8 cellular contexts compared by ENCODE assay signal in genomic region chr2:33475381-33476099, GRCh38. TPM values are rescaled to one million over a fixed set of nuclear protein-coding genes. Genes with fewer than 3 reads are reported as not detected.
DNase-seq lines count a peak whose midpoint lies in the region; ATAC-seq and TF ChIP-seq lines count a peak whose summit lies in the region.

No MANE protein-coding gene starts in this region.

- H3K9ac ChIP-seq in MM.1S (ENCODE audit: low read length), result peak overlapping the region; percentile 100

- H3K27ac Mint-ChIP-seq in activated naive CD8-positive, alpha-beta T cell treated with anti-CD3 and anti-CD28 coated beads, Interleukin-2, amount 50 U/mL, for 24 hours, result peak overlapping the region; percentile 96

- ATAC-seq in SK-N-SH treated with all-trans-retinoic acid at 6 μM for 48 hours, result peak; percentile 79
- ATAC-seq in activated naive CD8-positive, alpha-beta T cell treated with anti-CD3 and anti-CD28 coated beads, Interleukin-2, amount 50 U/mL, for 24 hours, result peak; percentile 63
- ATAC-seq in heart right ventricle, result peak; percentile 43 to 78 (median 66)
- ATAC-seq in upper lobe of right lung, result peak; percentile 85

- 4% methylated on average over 14 of the region's 14 CpGs for WGBS in heart right ventricle, 2 donors

- no peaks in the 10 kb centered on the region for H3K4me1 ChIP-seq in HEK293 (ENCODE audit: control insufficient read depth, insufficient read depth, low read length)
- peaks cover 13% of the 10 kb centered on the region for H3K4me1 ChIP-seq in MM.1S (ENCODE audit: low read length)
- H3K4me1 ChIP-seq in heart right ventricle, result peaks cover 0 to 72% (median 51%) of the 10 kb centered on the region in 9 donors
- H3K4me1 ChIP-seq in upper lobe of right lung, result peaks cover 11% of the 10 kb centered on the region

- H3K4me2 ChIP-seq in MM.1S (ENCODE audit: low read depth, low read length), result peak overlapping the region; percentile 97

- H3K36me3 ChIP-seq in HEK293 (ENCODE audit: control insufficient read depth in 2 of 2, insufficient read depth in 1 of 2, low read length in 2 of 2), result no peaks in the 10 kb centered on the region
- H3K36me3 ChIP-seq in MM.1S (replicated peaks; ENCODE audit: insufficient read depth, low read length), result no peaks in the 10 kb centered on the region
- H3K36me3 ChIP-seq in heart right ventricle, result no peaks in the 10 kb centered on the region
- H3K36me3 ChIP-seq in upper lobe of right lung, result no peaks in the 10 kb centered on the region

- H3K4me3 Mint-ChIP-seq in activated naive CD8-positive, alpha-beta T cell treated with anti-CD3 and anti-CD28 coated beads, Interleukin-2, amount 50 U/mL, for 24 hours, result peak overlapping the region; percentile 92

- H3K36me3 Mint-ChIP-seq in activated naive CD8-positive, alpha-beta T cell treated with anti-CD3 and anti-CD28 coated beads, Interleukin-2, amount 50 U/mL, for 24 hours (ENCODE audit: low read depth), result no peaks in the 10 kb centered on the region

- H2AFZ ChIP-seq in MM.1S (ENCODE audit: low read length), result peak overlapping the region; percentile 75

- H3F3A ChIP-seq in MM.1S (ENCODE audit: insufficient read depth, low read length), result peaks cover 44% of the 10 kb centered on the region

- TF ChIP-seq CTCF in GM10248 (IDR thresholded peaks at IDR 0.05; ENCODE audit: control extremely low read depth, extremely low read depth, low read depth, missing control alignments), result peak; percentile 80
- TF ChIP-seq CTCF in HEK293 (tag by site-specific recombination; IDR thresholded peaks at IDR 0.05), result peak; percentile 60
- peak; percentile 88 for TF ChIP-seq CTCF in MM.1S (IDR thresholded peaks at IDR 0.05; ENCODE audit: low read length)
- peak; percentile 53 to 88 (median 73) for TF ChIP-seq CTCF in heart right ventricle (IDR thresholded peaks at IDR 0.05)
- TF ChIP-seq CTCF in upper lobe of right lung (IDR thresholded peaks at IDR 0.05), result peak; percentile 85

- H3K4me3 ChIP-seq in HEK293 (ENCODE audit: low read depth, low read length) (peak overlapping the region; percentile 46), MM.1S (ENCODE audit: low read length) (peak overlapping the region; percentile 96), heart right ventricle (peak overlapping the region; percentile 32 to 68 (median 60)), upper lobe of right lung (peak overlapping the region; percentile 69)

- H3K9me3 Mint-ChIP-seq in activated naive CD8-positive, alpha-beta T cell treated with anti-CD3 and anti-CD28 coated beads, Interleukin-2, amount 50 U/mL, for 24 hours, result no peaks in the 10 kb centered on the region

- H3K9me2 ChIP-seq in MM.1S (replicated peaks; ENCODE audit: insufficient read depth, low read length), result no peaks in the 10 kb centered on the region

- CTCF ChIA-PET in GM10248 (lab: Yijun Ruan, JAX), result interaction anchor here (0.6 to 2.8 kb wide), 34 partner anchors 9 to 123 kb away, joined by 3 to 31 read pairs (median 4); partner anchors contain the start of gene FAM98A
- CTCF ChIA-PET in HEK293 (lab: Yijun Ruan, JAX), result interaction anchor here (0.5 to 1.9 kb wide), 20 partner anchors 9 to 599 kb away, joined by 3 to 11 read pairs (median 4); no protein-coding TSS in a partner anchor

- H3K9me3 ChIP-seq in HEK293 (ENCODE audit: control insufficient read depth, insufficient read depth, low read depth, low read length) (no peaks in the 10 kb centered on the region), MM.1S (replicated peaks; ENCODE audit: insufficient read depth, low read length) (no peaks in the 10 kb centered on the region), heart right ventricle (no peaks in the 10 kb centered on the region), upper lobe of right lung (no peaks in the 10 kb centered on the region)

- H3K27me3 Mint-ChIP-seq in activated naive CD8-positive, alpha-beta T cell treated with anti-CD3 and anti-CD28 coated beads, Interleukin-2, amount 50 U/mL, for 24 hours, result no peaks in the 10 kb centered on the region

- H3K27me3 ChIP-seq in MM.1S (replicated peaks; ENCODE audit: insufficient read depth, low read length), result no peaks in the 10 kb centered on the region
- no peaks in the 10 kb centered on the region for H3K27me3 ChIP-seq in heart right ventricle
- H3K27me3 ChIP-seq in upper lobe of right lung, result no peaks in the 10 kb centered on the region

- H3K4me1 Mint-ChIP-seq in activated naive CD8-positive, alpha-beta T cell treated with anti-CD3 and anti-CD28 coated beads, Interleukin-2, amount 50 U/mL, for 24 hours, result peaks cover 51% of the 10 kb centered on the region

- peak overlapping the region; percentile 14 for H3K27ac ChIP-seq in HEK293 (ENCODE audit: extremely low read depth, low read depth, low read length)
- peak overlapping the region; percentile 91 for H3K27ac ChIP-seq in MM.1S (ENCODE audit: low read length)
- peak overlapping the region; percentile 68 to 94 (median 90) for H3K27ac ChIP-seq in heart right ventricle
- H3K27ac ChIP-seq in upper lobe of right lung, result peak overlapping the region; percentile 91

- peaks cover 37% of the 10 kb centered on the region for H3K79me2 ChIP-seq in MM.1S (ENCODE audit: low read length)

- intact Hi-C loops in heart right ventricle (cut with DNase I) (loop anchor here (5.0 to 10.0 kb wide), 6 partner anchors 59 to 109 kb away; no protein-coding TSS in a partner anchor), posterior cingulate gyrus (cut with DNase I) (loop anchor here (2.0 to 5.0 kb wide), 4 partner anchors 33 to 122 kb away; partner anchors contain the start of gene FAM98A), upper lobe of right lung (cut with DNase I) (no loop called here)

- no peaks in the 10 kb centered on the region for H4K20me1 ChIP-seq in MM.1S (ENCODE audit: insufficient read depth, low read length)

- POLR2A ChIA-PET in GM10248 (lab: Yijun Ruan, JAX), result interaction anchor here (1.0 to 3.0 kb wide), 5 partner anchors 13 to 124 kb away, joined by 3 to 20 read pairs (median 5); partner anchors contain the start of gene FAM98A
- POLR2A ChIA-PET in HEK293 (lab: Yijun Ruan, JAX), result interaction anchor here (1.0 to 1.3 kb wide), 3 partner anchors 13 to 124 kb away, joined by 3 to 4 read pairs (median 3); partner anchors contain the start of gene FAM98A

- DNase-seq in GM10248 (ENCODE audit: extremely low spot score) (peak; percentile 73), MM.1S (peak; percentile 93), heart right ventricle (peak; percentile 52 to 81), posterior cingulate gyrus (peak; percentile 52 to 96 (median 80)), upper lobe of right lung (peak; percentile 79)
- DNase-seq in activated naive CD8-positive, alpha-beta T cell treated with anti-CD3 and anti-CD28 coated beads, Interleukin-2, amount 50 U/mL, for 24 hours, result peak; percentile 78

TF ChIP-seq in HEK293, 187 proteins besides CTCF, POLR2A, EP300 and RAD21:
- TF ChIP-seq SCRT2 (tag by site-specific recombination; IDR thresholded peaks at IDR 0.05) (peak; percentile 70; the same call in 1 of the 2 replicates), ZNF18 (tag by site-specific recombination; IDR thresholded peaks at IDR 0.05) (peak; percentile 72), TRIM28 (IDR thresholded peaks at IDR 0.05; ENCODE audit: borderline replicate concordance, low read length) (peak; percentile 70; the same call in 1 of the 2 replicates), ZNF114 (tag by site-specific recombination; IDR thresholded peaks at IDR 0.05) (no peak)
TF ChIP-seq in HEK293: peak in this region for 3.

TF ChIP-seq in SK-N-SH treated with all-trans-retinoic acid at 6 μM for 48 hours, 23 proteins besides CTCF, POLR2A, EP300 and RAD21:
- TF ChIP-seq PPARA (CRISPR knock-in tag; IDR thresholded peaks at IDR 0.05; ENCODE audit: borderline replicate concordance) (no peak), GLIS3 (CRISPR knock-in tag; IDR thresholded peaks at IDR 0.05) (no peak), ISL1 (CRISPR knock-in tag; IDR thresholded peaks at IDR 0.05) (no peak), CSDC2 (CRISPR knock-in tag; IDR thresholded peaks at IDR 0.05) (no peak)

RNA-seq across cellular contexts. Expression of gene RASGRP3, which starts 0.9 kb away (rescaled TPM):
- total RNA-seq in heart right ventricle, result 10 to 100 TPM; 46.9 to 77.4 (median 66.4) TPM
- 10 to 100 TPM; 14.9 to 22.4 TPM for polyA plus RNA-seq in heart right ventricle
- total RNA-seq in upper lobe of right lung, result 13.6 TPM

Comparison
In these comparisons a context has a peak if more than half of its experiments do, and no peak if none do; other contexts are left out.
1. Peak in every context shown above with its lines: DNase-seq, ATAC-seq, H3K4me3 ChIP-seq and H3K27ac ChIP-seq.
2. H3K27ac ChIP-seq: peak in every context shown above with its lines; median percentile 91 in MM.1S; 91 in upper lobe of right lung; 90 in heart right ventricle; 14 in HEK293.
3. H3K4me3 ChIP-seq: peak in every context shown above with its lines; median percentile 96 in MM.1S; 69 in upper lobe of right lung; 60 in heart right ventricle; 46 in HEK293.